Comparison of ENCODE assay signal across 8 cellular contexts in the genomic region with DNA sequence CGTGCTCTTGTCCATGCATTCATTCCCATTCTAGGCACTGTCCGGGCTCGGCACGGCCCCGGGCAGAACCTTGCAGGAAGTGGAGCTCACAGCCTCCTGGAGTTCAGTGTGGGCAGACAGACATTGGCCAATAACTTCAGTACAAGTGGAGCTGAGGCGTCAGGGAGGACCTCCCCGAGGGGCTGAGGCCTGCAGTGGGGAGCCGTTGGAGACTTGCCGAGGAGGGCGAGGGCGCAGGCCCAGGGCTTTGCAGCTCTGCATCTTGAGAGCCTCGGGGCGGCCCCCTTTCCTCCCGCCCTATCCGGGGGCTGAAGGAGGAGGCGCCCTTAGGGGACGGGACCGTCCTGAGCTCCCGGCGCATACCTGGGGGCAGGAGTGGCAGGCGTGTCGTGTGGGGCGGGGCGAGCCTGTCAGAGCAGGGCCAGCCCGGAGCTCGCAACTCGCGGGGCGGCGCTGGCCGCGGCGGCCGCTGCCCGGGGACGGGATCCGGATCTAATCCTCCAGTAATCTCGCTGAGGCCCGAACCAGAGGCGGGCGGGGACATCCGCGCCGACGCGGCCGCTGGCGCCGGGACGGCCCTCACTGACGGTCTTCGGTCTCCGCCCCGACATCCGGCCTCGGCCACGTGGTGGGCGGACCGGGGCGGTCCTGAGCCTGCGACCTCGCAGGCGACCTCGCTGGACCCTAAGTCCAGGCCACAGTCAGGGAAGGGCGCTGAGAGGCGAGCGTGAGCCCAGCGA. TPM values are rescaled to one million over a fixed set of nuclear protein-coding genes. Genes with fewer than 3 reads are reported as not detected.
A peak's percentile ranks its signal among the peaks of the same experiment; 100 is the strongest.
DNase-seq lines count a peak whose midpoint lies in the region; ATAC-seq, FAIRE-seq and TF ChIP-seq lines count a peak whose summit lies in the region.

ACY1 (plus strand) TSS at position 698 of the 740 bp plus-strand sequence. CDS start 530 bp downstream, outside the sequence.

- H3K9me3 ChIP-seq in A549: no peaks in the 10 kb centered on the region

- peak within 1 kb of the TSS; percentile 96 for H3K4me3 Mint-ChIP-seq in activated CD8-positive, alpha-beta T cell treated with anti-CD3 and anti-CD28 coated beads, Interleukin-2, amount 10 ng/mL, durations not matched to agents 7 days and 5 days

- H3K4me1 ChIP-seq in A549: peaks cover 32% of the 10 kb centered on the region

- POLR2A ChIA-PET in A549 (lab: Yijun Ruan, JAX): interaction anchor here (0.7 to 3.3 kb wide), 7 partner anchors 9 to 172 kb away, joined by 3 to 32 read pairs (median 14); partner anchors contain the start of genes ABHD14B, DUSP7, PARP3 and RPL29
- POLR2A ChIA-PET in activated CD8-positive, alpha-beta T cell treated with anti-CD3 and anti-CD28 coated beads, Interleukin-2, amount 10 ng/mL, durations not matched to agents 7 days and 5 days (lab: Charles Lee): interaction anchor here (0.8 to 4.0 kb wide), 8 partner anchors 9 to 340 kb away, joined by 3 to 65 read pairs (median 4); partner anchors contain the start of genes ABHD14A, ABHD14B, PARP3 and RPL29

- ATAC-seq in A549 (peak; percentile 71 to 87), GM18505 (IDR thresholded peaks at IDR 0.05; ENCODE audit: unreplicated experiment) (peak; percentile 59), HG02943 (IDR thresholded peaks at IDR 0.05; ENCODE audit: low read depth, unreplicated experiment) (peak; percentile 52)
- ATAC-seq in activated CD8-positive, alpha-beta T cell treated with anti-CD3 and anti-CD28 coated beads, Interleukin-2, amount 10 ng/mL, durations not matched to agents 7 days and 5 days: peak; percentile 85

- no peak for TF ChIP-seq RAD21 in A549 (conservative IDR thresholded peaks at IDR 0.05 in 1 of 2, IDR thresholded peaks at IDR 0.05 in 1 of 2)

- DNase-seq in A549 (ENCODE audit: low read depth in 1 of 2, low spot score in 1 of 2) (peak; percentile 81 to 84), NCI-H774 (lab: John Stamatoyannopoulos, UW) (peak; percentile 25), medulla oblongata (ENCODE audit: extremely low spot score) (peak; percentile 82)
- peak; percentile 78 for DNase-seq in activated CD8-positive, alpha-beta T cell treated with anti-CD3 and anti-CD28 coated beads, Interleukin-2, amount 10 ng/mL, durations not matched to agents 7 days and 5 days
- DNase-seq in effector CD8-positive, alpha-beta T cell (lab: John Stamatoyannopoulos, UW): peak; percentile 67
- DNase-seq in stimulated activated CD8-positive, alpha-beta memory T cell treated with anti-CD3 and anti-CD28 coated beads, Interleukin-12 subunit alpha, Interleukin-12 subunit beta, amount 100 ng/mL, for 1 hour (ENCODE audit: low read depth): peak; percentile 35

- H3K4me2 ChIP-seq in A549: peak within 1 kb of the TSS; percentile 74

- H3K9me3 Mint-ChIP-seq in activated CD8-positive, alpha-beta T cell treated with anti-CD3 and anti-CD28 coated beads, Interleukin-2, amount 10 ng/mL, durations not matched to agents 7 days and 5 days (ENCODE audit: insufficient read depth): no peaks in the 10 kb centered on the region

- TF ChIP-seq POLR2A in A549 (IDR thresholded peaks at IDR 0.05; ENCODE audit: low read length) (peak; percentile 43), GM18505 (IDR thresholded peaks at IDR 0.05; ENCODE audit: borderline replicate concordance, extremely low read depth, insufficient read depth, insufficient read length) (peak; percentile 74)

- TF ChIP-seq EP300 in A549 (IDR thresholded peaks at IDR 0.05): no peak

- H3K27ac ChIP-seq in A549: peak within 1 kb of the TSS; percentile 80 to 97

- WGBS in A549 (ENCODE audit: missing lambda C conversion rate): 3% methylated on average over 18 of the region's 68 CpGs

- peak within 1 kb of the TSS; percentile 51 for H3K4me3 ChIP-seq in A549

- peaks cover 28% of the 10 kb centered on the region for H3K4me1 Mint-ChIP-seq in activated CD8-positive, alpha-beta T cell treated with anti-CD3 and anti-CD28 coated beads, Interleukin-2, amount 10 ng/mL, durations not matched to agents 7 days and 5 days (ENCODE audit: low read depth)

- peaks cover 5% of the 10 kb centered on the region for H3K36me3 Mint-ChIP-seq in activated CD8-positive, alpha-beta T cell treated with anti-CD3 and anti-CD28 coated beads, Interleukin-2, amount 10 ng/mL, durations not matched to agents 7 days and 5 days (ENCODE audit: low read depth)

- TF ChIP-seq CTCF in A549 (IDR thresholded peaks at IDR 0.05): peak; percentile 6; the same call in 1 of the 3 replicates

- no peaks in the 10 kb centered on the region for H3K27me3 Mint-ChIP-seq in activated CD8-positive, alpha-beta T cell treated with anti-CD3 and anti-CD28 coated beads, Interleukin-2, amount 10 ng/mL, durations not matched to agents 7 days and 5 days (ENCODE audit: low read depth)

- no peak for FAIRE-seq in A549 (lab: Jason Lieb, UNC)

- H3K27ac Mint-ChIP-seq in activated CD8-positive, alpha-beta T cell treated with anti-CD3 and anti-CD28 coated beads, Interleukin-2, amount 10 ng/mL, durations not matched to agents 7 days and 5 days: peak within 1 kb of the TSS; percentile 93

- CTCF ChIA-PET in A549 (lab: Yijun Ruan, JAX): interaction anchor here (0.7 to 5.0 kb wide), 14 partner anchors 9 to 179 kb away, joined by 3 to 53 read pairs (median 6); partner anchors contain the start of genes ABHD14A, ABHD14B, PARP3 and PCBP4
- CTCF ChIA-PET in activated CD8-positive, alpha-beta T cell treated with anti-CD3 and anti-CD28 coated beads, Interleukin-2, amount 10 ng/mL, durations not matched to agents 7 days and 5 days (lab: Charles Lee): interaction anchor here (0.6 to 3.8 kb wide), 12 partner anchors 9 to 289 kb away, joined by 3 to 57 read pairs (median 8); partner anchors contain the start of genes ABHD14A, ABHD14B, DUSP7 and PARP3

TF ChIP-seq in A549, 52 proteins besides CTCF, POLR2A, EP300 and RAD21 (continues in another document):
- TF ChIP-seq SMC3 (IDR thresholded peaks at IDR 0.05) (no peak), NFE2L2 (conservative IDR thresholded peaks at IDR 0.05; ENCODE audit: low read length) (no peak), HOXB5 (CRISPR knock-in tag; IDR thresholded peaks at IDR 0.05) (no peak), ZNF302 (CRISPR knock-in tag; IDR thresholded peaks at IDR 0.05) (no peak), USF2 (IDR thresholded peaks at IDR 0.05) (peak; percentile 77), ZFP36 (IDR thresholded peaks at IDR 0.05; ENCODE audit: borderline replicate concordance, partially characterized antibody) (no peak), MAFK (IDR thresholded peaks at IDR 0.05; ENCODE audit: partially characterized antibody) (no peak), HOXA7 (CRISPR knock-in tag; IDR thresholded peaks at IDR 0.05) (no peak), MAZ (IDR thresholded peaks at IDR 0.05; ENCODE audit: borderline replicate concordance, low read depth, low read length) (0 out of 2 replicates have a peak, but pooled peaks have one; percentile 41), HOXB13 (CRISPR knock-in tag; IDR thresholded peaks at IDR 0.05; ENCODE audit: low read depth) (no peak), PHF8 (IDR thresholded peaks at IDR 0.05; ENCODE audit: borderline replicate concordance, low read depth) (peak; percentile 78), REST (IDR thresholded peaks at IDR 0.05) (no peak), CBX8 (IDR thresholded peaks at IDR 0.05) (no peak), RNF2 (IDR thresholded peaks at IDR 0.05; ENCODE audit: borderline replicate concordance, low read depth) (no peak)

RNA-seq across cellular contexts. Expression of gene ACY1, which starts in this region (rescaled TPM):
- polyA plus RNA-seq in A549 (2011; rRNA removed) (21.1 and 25.1 TPM in 2 replicates), A549 (2017; fragmentation: RNase III; extraction: RNeasy Plus Mini Kit Qiagen cat#74134 plus additional on column Dnase treatment) (19.9 to 21.4 TPM (median 20.7 TPM) in 3 replicates)
- polyA plus RNA-seq in A549 (2012; cell fraction: cytosol; rRNA removed): 41.4 and 48.5 TPM in 2 replicates
- polyA plus RNA-seq in A549 (2012; cell fraction: nucleus; rRNA removed): 73.1 and 85.8 TPM in 2 replicates
- polyA minus RNA-seq in A549 (2011; rRNA and poly(A)+ RNA removed): 44.2 and 48.5 TPM in 2 replicates
- total RNA-seq in activated CD8-positive, alpha-beta T cell treated with anti-CD3 and anti-CD28 coated beads, Interleukin-2, amount 10 ng/mL, durations not matched to agents 7 days and 5 days: 10 to 100 TPM; 17.4 to 21.2 TPM

Comparison
In these comparisons a context has a peak if more than half of its experiments do, and no peak if none do; other contexts are left out.
1. Peak in every context shown above with its lines: DNase-seq, ATAC-seq, H3K4me3 ChIP-seq and H3K27ac ChIP-seq.
2. DNase-seq: peak in every context shown above with its lines; median percentile 82 in A549; 82 in medulla oblongata; 78 in activated CD8-positive, alpha-beta T cell treated with anti-CD3 and anti-CD28 coated beads, Interleukin-2, amount 10 ng/mL, durations not matched to agents 7 days and 5 days; 67 in effector CD8-positive, alpha-beta T cell; 35 in stimulated activated CD8-positive, alpha-beta memory T cell treated with anti-CD3 and anti-CD28 coated beads, Interleukin-12 subunit alpha, Interleukin-12 subunit beta, amount 100 ng/mL, for 1 hour; 25 in NCI-H774.